Comparison of ENCODE assay signal across 9 cellular contexts in the genomic region with DNA sequence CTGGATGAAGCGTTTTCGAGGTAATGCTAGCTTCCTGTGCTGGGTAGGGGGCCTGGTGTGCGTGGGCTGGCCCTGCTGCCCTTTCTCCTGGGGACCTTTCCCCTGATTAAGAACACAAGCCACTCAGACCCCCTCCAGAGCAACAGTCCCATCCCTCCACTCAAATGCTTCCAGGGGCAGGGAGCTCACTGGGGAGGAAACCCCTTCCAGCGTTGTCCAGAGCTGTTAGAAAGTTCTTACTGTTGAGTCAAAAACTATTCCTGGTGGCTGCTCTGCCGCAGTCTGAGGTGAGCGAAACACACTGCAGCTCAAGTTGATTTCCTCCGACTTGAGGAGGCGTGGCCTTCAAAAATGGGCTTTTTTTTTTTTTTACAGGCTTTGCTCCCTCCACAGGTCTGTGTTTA. TPM values are rescaled to one million over a fixed set of nuclear protein-coding genes. Genes with fewer than 3 reads are reported as not detected.
DNase-seq lines count a peak whose midpoint lies in the region; ATAC-seq and TF ChIP-seq lines count a peak whose summit lies in the region.
"Had no signal": no experiment of that assay in that cellular context is flagged by ENCODE, and none has a peak within 500 bp of the region (broad histone marks: within the 10 kb centered on the region; RNA-seq: fewer than 3 reads in every experiment).

No MANE protein-coding gene starts in this region.

- H3K4me3 ChIP-seq in KMS-11 (IDR thresholded peaks at IDR 0.05; ENCODE audit: insufficient read depth, low read depth, low read length), result no peak overlapping the region
- no peak overlapping the region for H3K4me3 ChIP-seq in endodermal cell (ENCODE audit: low read length)
- H3K4me3 ChIP-seq in aorta (ENCODE audit: low read length in 2 of 2), result no peak overlapping the region

- no peaks in the 10 kb centered on the region for H3K36me3 Mint-ChIP-seq in endodermal cell (ENCODE audit: low read depth)
- H3K36me3 Mint-ChIP-seq in stimulated activated effector memory CD8-positive, alpha-beta T cell treated with anti-CD3 and anti-CD28 coated beads, Interleukin-12 subunit alpha, Interleukin-12 subunit beta, amount 100 ng/mL, for 72 hours, result no peaks in the 10 kb centered on the region

- peak overlapping the region; percentile 64 for H3K27ac Mint-ChIP-seq in endodermal cell
- H3K27ac Mint-ChIP-seq in stimulated activated effector memory CD8-positive, alpha-beta T cell treated with anti-CD3 and anti-CD28 coated beads, Interleukin-12 subunit alpha, Interleukin-12 subunit beta, amount 100 ng/mL, for 72 hours, result peak overlapping the region; percentile 61

- no peak overlapping the region for H3K4me3 Mint-ChIP-seq in endodermal cell
- H3K4me3 Mint-ChIP-seq in stimulated activated effector memory CD8-positive, alpha-beta T cell treated with anti-CD3 and anti-CD28 coated beads, Interleukin-12 subunit alpha, Interleukin-12 subunit beta, amount 100 ng/mL, for 72 hours, result no peak overlapping the region

- H3K4me2 ChIP-seq in KMS-11, result no peak overlapping the region; the same call in 1 of the 2 replicates

- no peaks in the 10 kb centered on the region for H3K9me3 Mint-ChIP-seq in endodermal cell
- H3K9me3 Mint-ChIP-seq in stimulated activated effector memory CD8-positive, alpha-beta T cell treated with anti-CD3 and anti-CD28 coated beads, Interleukin-12 subunit alpha, Interleukin-12 subunit beta, amount 100 ng/mL, for 72 hours, result no peaks in the 10 kb centered on the region

- no peak for TF ChIP-seq CTCF in KMS-11 (conservative IDR thresholded peaks at IDR 0.05; ENCODE audit: low read depth, low read length)
- TF ChIP-seq CTCF in endodermal cell (conservative IDR thresholded peaks at IDR 0.05), result no peak

- H3K9me3 ChIP-seq in endodermal cell (ENCODE audit: control insufficient read depth, low read length), result no peaks in the 10 kb centered on the region
- H3K9me3 ChIP-seq in aorta (ENCODE audit: control insufficient read depth, low read length), result no peaks in the 10 kb centered on the region

- intact Hi-C loops in aorta (cut with DNase I), result no loop called here

- WGBS in endodermal cell (ENCODE audit: insufficient coverage in 1 of 2, insufficient read length in 1 of 2), 2 experiments, result 73 to 85% methylated on average over 5 to 8 of the region's 8 CpGs
- 59 to 63% methylated on average over 8 of the region's 8 CpGs for WGBS in aorta, 2 donors

- ATAC-seq in stimulated activated effector memory CD8-positive, alpha-beta T cell treated with anti-CD3 and anti-CD28 coated beads, Interleukin-12 subunit alpha, Interleukin-12 subunit beta, amount 100 ng/mL, for 72 hours, result peak; percentile 67
- no peak for ATAC-seq in aorta (ENCODE audit: low FRiP score)

- peak overlapping the region; percentile 28; the same call in 1 of the 2 replicates for H3K27ac ChIP-seq in KMS-11
- H3K27ac ChIP-seq in endodermal cell (ENCODE audit: low read depth, low read length), result no peak overlapping the region
- peak overlapping the region in 1 of 2 donors; percentile 73 for H3K27ac ChIP-seq in aorta (ENCODE audit: low read depth in 1 of 2, low read length in 2 of 2)

- H3K9ac ChIP-seq in KMS-11 (no peak overlapping the region), endodermal cell (ENCODE audit: extremely low read depth, low read length, poor library complexity, severe bottlenecking) (no peak overlapping the region)

- DNase-seq in activated CD8-positive, alpha-beta memory T cell treated with anti-CD3 and anti-CD28 coated beads for 24 hours, result peak; percentile 72
- DNase-seq in endodermal cell (no peak), hepatic stellate cell (ENCODE audit: low spot score) (no peak), aorta (no peak), cerebellar nuclear complex (lab: John Stamatoyannopoulos, UW) (no peak), OCI-M1 (lab: John Stamatoyannopoulos, UW) (no peak)
- no peak for DNase-seq in stimulated activated effector memory CD8-positive, alpha-beta T cell treated with anti-CD3 and anti-CD28 coated beads, Interleukin-12 subunit alpha, Interleukin-12 subunit beta, amount 100 ng/mL, for 72 hours (ENCODE audit: low spot score in 2 of 2)
- DNase-seq: NCI-H2081 had no signal

- no peaks in the 10 kb centered on the region for H3K27me3 Mint-ChIP-seq in endodermal cell (ENCODE audit: insufficient read depth)

- no peaks in the 10 kb centered on the region for H4K20me1 ChIP-seq in KMS-11 (ENCODE audit: insufficient read depth)

- H3K36me3 ChIP-seq in KMS-11 (ENCODE audit: insufficient read depth), result no peaks in the 10 kb centered on the region
- H3K36me3 ChIP-seq in endodermal cell (ENCODE audit: control insufficient read depth, insufficient read depth, low read length), result no peaks in the 10 kb centered on the region
- peaks cover 0 to 2% of the 10 kb centered on the region in 2 donors for H3K36me3 ChIP-seq in aorta (ENCODE audit: control insufficient read depth in 1 of 2, insufficient read depth in 2 of 2, low read length in 1 of 2)

- H3K79me2 ChIP-seq in KMS-11 (ENCODE audit: insufficient read depth, low read depth), result no peaks in the 10 kb centered on the region; the same call in 1 of the 2 replicates

- H2AFZ ChIP-seq in KMS-11 (ENCODE audit: low read depth), result no peak overlapping the region

- H3K4me1 Mint-ChIP-seq in endodermal cell, result peaks cover 13% of the 10 kb centered on the region
- H3K4me1 Mint-ChIP-seq in stimulated activated effector memory CD8-positive, alpha-beta T cell treated with anti-CD3 and anti-CD28 coated beads, Interleukin-12 subunit alpha, Interleukin-12 subunit beta, amount 100 ng/mL, for 72 hours, result peaks cover 56% of the 10 kb centered on the region

- H3K4me1 ChIP-seq in KMS-11 (ENCODE audit: low read depth, poor library complexity, severe bottlenecking), result peaks cover 99% of the 10 kb centered on the region
- H3K4me1 ChIP-seq in endodermal cell (ENCODE audit: control insufficient read depth, insufficient read depth, low read length), result no peaks in the 10 kb centered on the region
- no peaks in the 10 kb centered on the region for H3K4me1 ChIP-seq in aorta (ENCODE audit: control insufficient read depth in 1 of 2, insufficient read depth in 2 of 2, low read length in 2 of 2)

- no peaks in the 10 kb centered on the region for H3K27me3 ChIP-seq in KMS-11 (ENCODE audit: insufficient read depth, low read depth)
- H3K27me3 ChIP-seq in endodermal cell (ENCODE audit: control insufficient read depth, insufficient read depth, low read length, poor library complexity, severe bottlenecking), result no peaks in the 10 kb centered on the region
- H3K27me3 ChIP-seq in aorta (ENCODE audit: control insufficient read depth in 1 of 2, insufficient read depth in 2 of 2, low read length in 1 of 2), result no peaks in the 10 kb centered on the region

RNA-seq across cellular contexts. Expression of gene LDLRAP1, which starts 21.8 kb away (rescaled TPM):
- total RNA-seq in endodermal cell (10 to 100 TPM; 13.9 to 14.5 TPM), aorta (10 to 100 TPM; 25.6 to 34.7 TPM)
- 9.4 TPM for polyA plus RNA-seq in endodermal cell (2013, experiment 1 of 2)
- 8.9 TPM for polyA plus RNA-seq in endodermal cell (2013, experiment 2 of 2)
- 10 to 100 TPM; 17.5 to 33.9 TPM for polyA plus RNA-seq in aorta

RNA-seq across cellular contexts. Expression of gene MAN1C1, which starts 51.4 kb away (rescaled TPM):
- total RNA-seq in endodermal cell (1 to 10 TPM; 2.2 to 4.3 TPM), aorta (10 to 100 TPM; 13.5 to 32.2 TPM)
- 8.0 TPM for polyA plus RNA-seq in endodermal cell (2013, experiment 1 of 2)
- polyA plus RNA-seq in endodermal cell (2013, experiment 2 of 2), result 6.9 TPM
- polyA plus RNA-seq in aorta, result 10 to 100 TPM in 1 of 2 donors, 1 to 10 TPM in 1; 2.8 to 15.5 TPM
